In the genomic region with DNA sequence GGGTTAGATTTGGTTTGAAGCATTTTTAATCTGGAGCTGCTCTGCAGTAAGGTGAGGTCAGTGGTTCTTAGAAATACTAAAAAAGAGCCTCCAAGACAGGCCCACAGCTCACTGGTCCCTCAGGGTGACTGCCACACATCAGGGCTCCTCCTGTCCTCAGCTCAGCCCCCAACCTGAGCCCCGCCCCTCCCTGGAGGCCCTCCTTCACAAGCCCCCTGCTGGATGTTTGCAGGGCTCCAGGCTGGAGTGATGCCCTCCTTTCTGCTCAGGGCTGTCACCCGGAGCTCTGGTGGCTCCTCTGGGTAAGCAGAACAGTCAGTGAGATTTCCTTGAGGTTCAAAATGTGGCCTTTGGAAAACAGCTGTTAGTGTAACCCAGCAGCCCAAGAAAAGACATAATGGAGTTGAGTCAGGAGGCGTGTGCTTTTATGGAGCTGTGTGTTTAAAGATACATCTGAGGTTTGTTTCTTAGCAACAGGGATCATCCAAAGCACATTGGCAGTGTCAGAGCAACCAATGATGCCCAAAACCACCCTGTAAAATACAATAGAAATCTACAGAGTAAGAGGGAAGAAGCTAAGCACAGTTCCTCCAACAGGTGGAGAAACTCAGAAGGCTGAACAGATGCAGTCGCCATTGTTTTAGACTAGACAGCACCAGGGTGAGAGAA, we compare ENCODE assay signal across 1 cellular context.
A peak's percentile ranks its signal among the peaks of the same experiment; 100 is the strongest.
TF ChIP-seq lines count a peak whose summit lies in the region.

No MANE protein-coding gene starts in this region.

TF ChIP-seq in K562, 482 proteins besides CTCF, POLR2A, EP300 and RAD21 (continued from another document):
- TF ChIP-seq PRMT5 (CRISPR knock-in tag; IDR thresholded peaks at IDR 0.05) (no peak), ZNF780A (CRISPR knock-in tag; IDR thresholded peaks at IDR 0.05) (no peak), ZNF584 (CRISPR knock-in tag; IDR thresholded peaks at IDR 0.05; ENCODE audit: low read depth) (no peak), RFX1 (IDR thresholded peaks at IDR 0.05) (no peak), MAZ (CRISPR knock-in tag; conservative IDR thresholded peaks at IDR 0.05 in 1 of 2, IDR thresholded peaks at IDR 0.05 in 1 of 2) (peak in 1 of 2 experiments; percentile 69; a peak in 2 of 4 replicates), THRAP3 (IDR thresholded peaks at IDR 0.05; ENCODE audit: borderline replicate concordance) (no peak), YY1 (IDR thresholded peaks at IDR 0.05; ENCODE audit: borderline replicate concordance in 1 of 3, control insufficient read depth in 1 of 3, extremely low read depth in 1 of 3, insufficient read depth in 3 of 3, insufficient read length in 1 of 3, insufficient replicate concordance in 2 of 3, low read depth in 1 of 3, low read length in 2 of 3) (no peak), ZKSCAN3 (CRISPR knock-in tag; IDR thresholded peaks at IDR 0.05) (no peak)
- TF ChIP-seq, protein P1, sequence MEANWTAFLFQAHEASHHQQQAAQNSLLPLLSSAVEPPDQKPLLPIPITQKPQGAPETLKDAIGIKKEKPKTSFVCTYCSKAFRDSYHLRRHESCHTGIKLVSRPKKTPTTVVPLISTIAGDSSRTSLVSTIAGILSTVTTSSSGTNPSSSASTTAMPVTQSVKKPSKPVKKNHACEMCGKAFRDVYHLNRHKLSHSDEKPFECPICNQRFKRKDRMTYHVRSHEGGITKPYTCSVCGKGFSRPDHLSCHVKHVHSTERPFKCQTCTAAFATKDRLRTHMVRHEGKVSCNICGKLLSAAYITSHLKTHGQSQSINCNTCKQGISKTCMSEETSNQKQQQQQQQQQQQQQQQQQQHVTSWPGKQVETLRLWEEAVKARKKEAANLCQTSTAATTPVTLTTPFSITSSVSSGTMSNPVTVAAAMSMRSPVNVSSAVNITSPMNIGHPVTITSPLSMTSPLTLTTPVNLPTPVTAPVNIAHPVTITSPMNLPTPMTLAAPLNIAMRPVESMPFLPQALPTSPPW (CRISPR knock-in tag; IDR thresholded peaks at IDR 0.05), result peak; percentile 33; the same call in 1 of the 2 replicates
- TF ChIP-seq, protein P2, sequence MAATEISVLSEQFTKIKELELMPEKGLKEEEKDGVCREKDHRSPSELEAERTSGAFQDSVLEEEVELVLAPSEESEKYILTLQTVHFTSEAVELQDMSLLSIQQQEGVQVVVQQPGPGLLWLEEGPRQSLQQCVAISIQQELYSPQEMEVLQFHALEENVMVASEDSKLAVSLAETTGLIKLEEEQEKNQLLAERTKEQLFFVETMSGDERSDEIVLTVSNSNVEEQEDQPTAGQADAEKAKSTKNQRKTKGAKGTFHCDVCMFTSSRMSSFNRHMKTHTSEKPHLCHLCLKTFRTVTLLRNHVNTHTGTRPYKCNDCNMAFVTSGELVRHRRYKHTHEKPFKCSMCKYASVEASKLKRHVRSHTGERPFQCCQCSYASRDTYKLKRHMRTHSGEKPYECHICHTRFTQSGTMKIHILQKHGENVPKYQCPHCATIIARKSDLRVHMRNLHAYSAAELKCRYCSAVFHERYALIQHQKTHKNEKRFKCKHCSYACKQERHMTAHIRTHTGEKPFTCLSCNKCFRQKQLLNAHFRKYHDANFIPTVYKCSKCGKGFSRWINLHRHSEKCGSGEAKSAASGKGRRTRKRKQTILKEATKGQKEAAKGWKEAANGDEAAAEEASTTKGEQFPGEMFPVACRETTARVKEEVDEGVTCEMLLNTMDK (IDR thresholded peaks at IDR 0.05; ENCODE audit: borderline replicate concordance, insufficient read depth, low read depth, low read length, poor library complexity, severe bottlenecking), result peak; percentile 85
- TF ChIP-seq, protein P3, sequence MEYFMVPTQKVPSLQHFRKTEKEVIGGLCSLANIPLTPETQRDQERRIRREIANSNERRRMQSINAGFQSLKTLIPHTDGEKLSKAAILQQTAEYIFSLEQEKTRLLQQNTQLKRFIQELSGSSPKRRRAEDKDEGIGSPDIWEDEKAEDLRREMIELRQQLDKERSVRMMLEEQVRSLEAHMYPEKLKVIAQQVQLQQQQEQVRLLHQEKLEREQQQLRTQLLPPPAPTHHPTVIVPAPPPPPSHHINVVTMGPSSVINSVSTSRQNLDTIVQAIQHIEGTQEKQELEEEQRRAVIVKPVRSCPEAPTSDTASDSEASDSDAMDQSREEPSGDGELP (CRISPR knock-in tag; IDR thresholded peaks at IDR 0.05; ENCODE audit: borderline replicate concordance), result peak; percentile 41; the same call in 1 of the 2 replicates
TF ChIP-seq in K562: peak in this region for 4.
